27 cellular contexts compared by ENCODE assay signal in the genomic region with DNA sequence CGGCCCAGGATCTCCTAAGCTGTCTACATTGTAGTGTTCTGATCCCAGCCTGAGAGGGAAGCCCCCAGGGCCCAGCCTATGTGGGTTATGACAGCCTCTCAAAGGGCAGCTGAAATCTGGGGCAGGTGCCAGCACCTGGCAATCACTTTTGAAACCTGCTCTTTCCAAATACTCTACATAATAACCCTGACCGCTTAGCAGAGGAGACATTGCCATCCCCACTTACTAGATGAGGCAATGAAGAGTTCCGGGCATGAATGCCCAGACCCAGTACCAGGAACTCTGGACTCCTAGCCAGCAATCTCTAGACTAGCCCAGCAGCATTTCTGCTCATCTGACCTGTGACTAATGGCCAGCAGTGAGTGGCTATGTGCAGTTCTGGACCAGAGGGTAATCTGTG.
DNase-seq lines count a peak whose midpoint lies in the region; ATAC-seq and TF ChIP-seq lines count a peak whose summit lies in the region.
"Had no signal": no experiment of that assay in that cellular context is flagged by ENCODE, and none has a peak within 500 bp of the region (broad histone marks: within the 10 kb centered on the region; RNA-seq: fewer than 3 reads in every experiment).

No MANE protein-coding gene starts in this region.

- H3K36me3 ChIP-seq in thyroid gland, result no peaks in the 10 kb centered on the region
- H3K36me3 ChIP-seq: adrenal gland, left ventricle myocardium inferior had no signal

- TF ChIP-seq CTCF in thyroid gland (IDR thresholded peaks at IDR 0.05), result no peak

- H3K4me3 ChIP-seq in thyroid gland (replicated peaks in 1 of 3), result no peak overlapping the region
- H3K4me3 ChIP-seq: A549, adrenal gland, GM12878, left ventricle myocardium inferior, smooth muscle cell had no signal

- peak; percentile 75 for DNase-seq in NCI-H510A treated with DMSO at 0.1 percent for 48 hours (lab: John Stamatoyannopoulos, UW)
- DNase-seq in NCI-H510A (lab: John Stamatoyannopoulos, UW), result no peak
- DNase-seq in NCI-H1436 treated with DMSO at 0.1 percent for 48 hours (lab: John Stamatoyannopoulos, UW), result peak; percentile 54
- DNase-seq in cerebellum (ENCODE audit: low spot score), result peak; percentile 22
- DNase-seq in thyroid gland, result peak; percentile 54 to 61
- DNase-seq in middle frontal gyrus (ENCODE audit: extremely low spot score, low spot score), result no peak
- DNase-seq: activated CD4-positive, alpha-beta T cell treated with anti-CD3 and anti-CD28 coated beads for 4 hours; activated CD8-positive, alpha-beta memory T cell treated with anti-CD3 and anti-CD28 coated beads for 24 hours; activated naive CD4-positive, alpha-beta T cell; activated T-cell treated with anti-CD3 and anti-CD28 coated beads, Interleukin-2, amount 50 U/mL, for 4 hours; adrenal gland; effector memory CD8-positive, alpha-beta T cell; foreskin melanocyte; Kasumi-1; left ventricle myocardium inferior; naive thymus-derived CD4-positive, alpha-beta T cell; NCI-H146; NCI-H446 treated with DMSO at 0.1 percent for 48 hours; retina; stimulated activated CD4-positive, alpha-beta T cell treated with anti-CD3 and anti-CD28 coated beads, Interleukin-2, amount 100 ng/mL, for 24 hours; T-helper 17 cell had no signal

- TF ChIP-seq POLR2A in thyroid gland (IDR thresholded peaks at IDR 0.05) (no peak), GM18505 (IDR thresholded peaks at IDR 0.05; ENCODE audit: borderline replicate concordance, extremely low read depth, insufficient read depth, insufficient read length) (no peak)

- no peak overlapping the region for H3K27ac ChIP-seq in thyroid gland
- H3K27ac ChIP-seq: A549, adrenal gland, left ventricle myocardium inferior had no signal

- intact Hi-C loops in thyroid gland (cut with DNase I), result no loop called here

- no peak for ATAC-seq in GM18505 (IDR thresholded peaks at IDR 0.05; ENCODE audit: unreplicated experiment)
- ATAC-seq in HG03039 (IDR thresholded peaks at IDR 0.05; ENCODE audit: unreplicated experiment), result no peak
- ATAC-seq: A549; activated T-cell treated with anti-CD3 and anti-CD28 coated beads, Interleukin-2, amount 50 U/mL, for 4 hours; effector memory CD8-positive, alpha-beta T cell; esophagus mucosa; GM12878; naive thymus-derived CD4-positive, alpha-beta T cell; T-helper 17 cell had no signal

- H3K9me3 ChIP-seq in thyroid gland, result no peaks in the 10 kb centered on the region
- H3K9me3 ChIP-seq: A549, adrenal gland, left ventricle myocardium inferior had no signal

- 47 to 52% methylated on average over 2 of the region's 3 CpGs for WGBS in thyroid gland, 2 donors

- H3K4me1 ChIP-seq in thyroid gland, result peaks cover 21 to 57% of the 10 kb centered on the region in 2 donors
- H3K4me1 ChIP-seq: A549, adrenal gland, left ventricle myocardium inferior had no signal

- no peaks in the 10 kb centered on the region for H3K27me3 ChIP-seq in thyroid gland
- H3K27me3 ChIP-seq: adrenal gland had no signal

Comparison
In these comparisons a context has a peak if more than half of its experiments do, and no peak if none do; other contexts are left out.
1. DNase-seq: peak in NCI-H510A treated with DMSO at 0.1 percent for 48 hours (single experiment), NCI-H1436 treated with DMSO at 0.1 percent for 48 hours (single experiment), cerebellum (single experiment) and thyroid gland (2 of 2); none in NCI-H510A (single experiment) and middle frontal gyrus (single experiment).